In the genomic region with DNA sequence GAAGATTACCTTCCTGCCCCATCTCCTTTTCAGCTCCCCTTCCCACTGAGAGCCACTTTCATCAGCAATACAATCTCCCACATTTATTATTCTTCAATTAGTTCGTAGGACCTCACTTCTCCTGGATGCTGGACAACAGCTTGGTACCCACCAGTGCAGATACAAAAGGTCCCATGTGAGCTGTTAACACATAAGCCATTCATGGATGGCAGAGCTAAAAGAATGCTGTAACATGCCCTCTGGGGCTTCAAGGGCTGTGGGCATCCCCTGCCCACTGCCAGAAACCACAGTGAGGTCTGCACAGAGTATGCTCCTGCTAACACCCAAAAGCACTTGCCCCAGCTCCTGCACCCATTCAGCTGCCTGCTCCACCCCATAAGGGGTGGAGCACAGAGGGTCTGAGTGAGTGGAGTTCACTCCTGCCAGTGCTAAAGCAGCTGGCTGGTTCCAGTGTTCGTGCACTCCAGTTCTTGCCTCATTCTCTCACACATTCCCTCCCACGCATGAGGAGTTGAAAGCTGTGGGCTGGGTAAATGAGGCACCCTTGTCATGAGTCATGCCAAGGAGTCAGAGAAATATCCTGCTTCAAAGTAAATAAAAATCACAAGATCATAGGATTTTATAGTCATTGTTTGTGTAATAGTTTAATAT, we compare ENCODE assay signal across 9 cellular contexts.
DNase-seq lines count a peak whose midpoint lies in the region; ATAC-seq and TF ChIP-seq lines count a peak whose summit lies in the region.
"Had no signal": no experiment of that assay in that cellular context is flagged by ENCODE, and none has a peak within 500 bp of the region (broad histone marks: within the 10 kb centered on the region; RNA-seq: fewer than 3 reads in every experiment).

No MANE protein-coding gene starts in this region.

- intact Hi-C loops in left ventricle myocardium superior (cut with micrococcal nuclease), result no loop called here

- peak; percentile 79 for ATAC-seq in GM18505 (IDR thresholded peaks at IDR 0.05; ENCODE audit: unreplicated experiment)
- peak; percentile 87 for ATAC-seq in HG02588 (IDR thresholded peaks at IDR 0.05; ENCODE audit: unreplicated experiment)
- ATAC-seq in left ventricle myocardium superior, result no peak

- TF ChIP-seq CTCF in NB4 (IDR thresholded peaks at IDR 0.05; ENCODE audit: low read depth, low read length), result no peak

- TF ChIP-seq POLR2A in GM18505 (IDR thresholded peaks at IDR 0.05; ENCODE audit: borderline replicate concordance, extremely low read depth, insufficient read depth, insufficient read length) (no peak), NB4 (IDR thresholded peaks at IDR 0.05; ENCODE audit: extremely low read depth, insufficient read length) (no peak)

- H3K4me3 ChIP-seq in NB4 (ENCODE audit: low read depth, low read length), result no peak overlapping the region
- H3K4me3 ChIP-seq: dorsolateral prefrontal cortex had no signal

- peak; percentile 93 for DNase-seq in NB4 (ENCODE audit: low read depth)
- peak; percentile 6 for DNase-seq in iPS-NIHi11 (ENCODE audit: low spot score)
- DNase-seq in NCI-H345 treated with DMSO at 0.1 percent for 48 hours (lab: John Stamatoyannopoulos, UW; ENCODE audit: unreplicated experiment), result no peak
- DNase-seq in left ventricle myocardium superior, result no peak
- no peak for DNase-seq in NCI-H128 (lab: John Stamatoyannopoulos, UW; ENCODE audit: unreplicated experiment)
- DNase-seq in NCI-H524 treated with DMSO at 0.1 percent for 48 hours (lab: John Stamatoyannopoulos, UW), result no peak

Comparison
In these comparisons a context has a peak if more than half of its experiments do, and no peak if none do; other contexts are left out.
1. DNase-seq: peak in NB4 (single experiment) and iPS-NIHi11 (single experiment); none in NCI-H345 treated with DMSO at 0.1 percent for 48 hours (single experiment), left ventricle myocardium superior (single experiment), NCI-H128 (single experiment) and NCI-H524 treated with DMSO at 0.1 percent for 48 hours (single experiment).